ENCODE assay signal across 11 cellular contexts in genomic region chr3:193829781-193830180, GRCh38.
DNase-seq lines count a peak whose midpoint lies in the region; ATAC-seq and TF ChIP-seq lines count a peak whose summit lies in the region.
"Had no signal": no experiment of that assay in that cellular context is flagged by ENCODE, and none has a peak within 500 bp of the region (broad histone marks: within the 10 kb centered on the region; RNA-seq: fewer than 3 reads in every experiment).

No MANE protein-coding gene starts in this region.

- ATAC-seq in CD4-positive, alpha-beta T cell (ENCODE audit: poor library complexity) = no peak
- no peak for ATAC-seq in GM21390 (IDR thresholded peaks at IDR 0.05; ENCODE audit: unreplicated experiment)
- no peak for ATAC-seq in right cardiac atrium
- no peak for ATAC-seq in gastroesophageal sphincter
- ATAC-seq: stimulated activated naive CD8-positive, alpha-beta T cell treated with anti-CD3 and anti-CD28 coated beads, Interleukin-15, Interleukin-2, amounts not matched to agents 100 U/mL and 50 U/mL, for 24 hours had no signal

- TF ChIP-seq EP300 in stomach (IDR thresholded peaks at IDR 0.05) (no peak), gastroesophageal sphincter (IDR thresholded peaks at IDR 0.05) (no peak)

- no peaks in the 10 kb centered on the region for H3K36me3 ChIP-seq in SJSA1
- H3K36me3 ChIP-seq in stomach = no peaks in the 10 kb centered on the region
- H3K36me3 ChIP-seq in gastroesophageal sphincter = no peaks in the 10 kb centered on the region

- no peak overlapping the region for H3K27ac ChIP-seq in SJSA1
- peak overlapping the region; percentile 5 to 66 (median 39) for H3K27ac ChIP-seq in stomach
- H3K27ac ChIP-seq in CD4-positive, alpha-beta T cell (ENCODE audit: low read depth, low read length) = no peak overlapping the region
- H3K27ac ChIP-seq in right cardiac atrium (ENCODE audit: low read length) = no peak overlapping the region
- H3K27ac ChIP-seq in gastroesophageal sphincter = no peak overlapping the region

- H3K27me3 Mint-ChIP-seq in CD4-positive, alpha-beta T cell = peaks cover 6% of the 10 kb centered on the region

- H3K9me3 ChIP-seq in SJSA1 (replicated peaks) = no peaks in the 10 kb centered on the region
- no peaks in the 10 kb centered on the region for H3K9me3 ChIP-seq in stomach
- H3K9me3 ChIP-seq in CD4-positive, alpha-beta T cell (ENCODE audit: control insufficient read depth, low read length) = no peaks in the 10 kb centered on the region
- H3K9me3 ChIP-seq in right cardiac atrium (ENCODE audit: control insufficient read depth, low read length) = no peaks in the 10 kb centered on the region
- no peaks in the 10 kb centered on the region for H3K9me3 ChIP-seq in gastroesophageal sphincter

- H3K27me3 ChIP-seq in SJSA1 (replicated peaks) (no peaks in the 10 kb centered on the region), stomach (no peaks in the 10 kb centered on the region), right cardiac atrium (ENCODE audit: control insufficient read depth, insufficient read depth) (no peaks in the 10 kb centered on the region), gastroesophageal sphincter (no peaks in the 10 kb centered on the region)
- H3K27me3 ChIP-seq in CD4-positive, alpha-beta T cell (ENCODE audit: control insufficient read depth, insufficient read depth, low read length) = no peaks in the 10 kb centered on the region

- H3K36me3 Mint-ChIP-seq in CD4-positive, alpha-beta T cell (ENCODE audit: low read depth) = no peaks in the 10 kb centered on the region

- POLR2A ChIA-PET in CD4-positive, alpha-beta T cell (lab: Charles Lee) = no interaction called here

- intact Hi-C loops in stomach (cut with DNase I; ENCODE audit: low total_unique reads) (no loop called here), right cardiac atrium (cut with DNase I) (no loop called here)
- intact Hi-C loops in CD4-positive, alpha-beta T cell (cut with DNase I, micrococcal nuclease) = no loop called here

- DNase-seq in HCEC 1CT (peak; percentile 7), SJSA1 (ENCODE audit: low read depth in 1 of 2, low spot score in 2 of 2) (peak; percentile 47 to 68), foreskin melanocyte (peak; percentile 18), stomach (peak; percentile 65), right cardiac atrium (no peak)
- DNase-seq in CD4-positive, alpha-beta T cell = no peak
- DNase-seq: activated T-cell treated with anti-CD3 and anti-CD28 coated beads, Interleukin-2, amount 50 U/mL, for 24 hours; stimulated activated naive CD8-positive, alpha-beta T cell treated with anti-CD3 and anti-CD28 coated beads, Interleukin-15, Interleukin-2, amounts not matched to agents 100 U/mL and 50 U/mL, for 24 hours; T-helper 9 cell had no signal

- no peak for TF ChIP-seq POLR2A in stomach (IDR thresholded peaks at IDR 0.05)
- no peak for TF ChIP-seq POLR2A in gastroesophageal sphincter (IDR thresholded peaks at IDR 0.05)

- H3K4me3 Mint-ChIP-seq in CD4-positive, alpha-beta T cell = no peak overlapping the region
- H3K4me3 Mint-ChIP-seq: activated T-cell treated with anti-CD3 and anti-CD28 coated beads, Interleukin-2, amount 50 U/mL, for 24 hours had no signal

- WGBS in stomach, 5 donors = 32 to 63% (median 48%) methylated on average over 5 of the region's 5 CpGs
- 87% methylated on average over 5 of the region's 5 CpGs for WGBS in right cardiac atrium
- WGBS in gastroesophageal sphincter (ENCODE audit: low coverage in 1 of 2), 2 donors = 52 to 76% methylated on average over 2 to 4 of the region's 5 CpGs

- H3K4me1 Mint-ChIP-seq in CD4-positive, alpha-beta T cell (ENCODE audit: low read depth) = no peaks in the 10 kb centered on the region

- no peaks in the 10 kb centered on the region for H3K9me3 Mint-ChIP-seq in CD4-positive, alpha-beta T cell
- H3K9me3 Mint-ChIP-seq: activated T-cell treated with anti-CD3 and anti-CD28 coated beads, Interleukin-2, amount 50 U/mL, for 24 hours had no signal

- CTCF ChIA-PET in CD4-positive, alpha-beta T cell (lab: Charles Lee) = no interaction called here

- H3K4me1 ChIP-seq in SJSA1 (replicated peaks) (peaks cover 8% of the 10 kb centered on the region), stomach (peaks cover 4 to 55% (median 13%) of the 10 kb centered on the region in 4 donors), right cardiac atrium (ENCODE audit: control insufficient read depth, insufficient read depth, low read length) (peaks cover 8% of the 10 kb centered on the region), gastroesophageal sphincter (peaks cover 0 to 5% (median 0%) of the 10 kb centered on the region in 3 donors)

- no peak overlapping the region for H3K27ac Mint-ChIP-seq in CD4-positive, alpha-beta T cell
- H3K27ac Mint-ChIP-seq: activated T-cell treated with anti-CD3 and anti-CD28 coated beads, Interleukin-2, amount 50 U/mL, for 24 hours had no signal

- H3K4me3 ChIP-seq in SJSA1 = no peak overlapping the region
- no peak overlapping the region for H3K4me3 ChIP-seq in stomach
- no peak overlapping the region for H3K4me3 ChIP-seq in right cardiac atrium (ENCODE audit: low read length)
- H3K4me3 ChIP-seq in gastroesophageal sphincter = no peak overlapping the region

- TF ChIP-seq CTCF in stomach (IDR thresholded peaks at IDR 0.05) (no peak), gastroesophageal sphincter (IDR thresholded peaks at IDR 0.05) (no peak)
- no peak for TF ChIP-seq CTCF in CD4-positive, alpha-beta T cell (IDR thresholded peaks at IDR 0.05)

Comparison
In these comparisons a context has a peak if more than half of its experiments do, and no peak if none do; other contexts are left out.
1. DNase-seq: peak in HCEC 1CT (single experiment), SJSA1 (2 of 2), foreskin melanocyte (single experiment) and stomach (single experiment); none in CD4-positive, alpha-beta T cell (0 of 10) and right cardiac atrium (0 of 3).
2. H3K27ac ChIP-seq: peak in stomach (5 of 5); none in SJSA1 (single experiment), CD4-positive, alpha-beta T cell (single experiment), right cardiac atrium (single experiment) and gastroesophageal sphincter (0 of 4).